Comparison of ENCODE assay signal across 12 cellular contexts in genomic region chr1:9316080-9316444, GRCh38. TPM values are rescaled to one million over a fixed set of nuclear protein-coding genes. Genes with fewer than 3 reads are reported as not detected.
DNase-seq lines count a peak whose midpoint lies in the region; FAIRE-seq and TF ChIP-seq lines count a peak whose summit lies in the region.
"Had no signal": no experiment of that assay in that cellular context is flagged by ENCODE, and none has a peak within 500 bp of the region (broad histone marks: within the 10 kb centered on the region; RNA-seq: fewer than 3 reads in every experiment).

No MANE protein-coding gene starts in this region.

- DNase-seq in GM12891 (ENCODE audit: insufficient read length, low spot score), result no peak
- DNase-seq in SJSA1 (ENCODE audit: low read depth in 1 of 2, low spot score in 2 of 2), result no peak
- DNase-seq in coronary artery (ENCODE audit: low spot score), result no peak
- peak; percentile 47 for DNase-seq in stimulated activated CD4-positive, alpha-beta T cell treated with anti-CD3 and anti-CD28 coated beads, Interleukin-1b, Interleukin-23, amount 100 ng/mL, for 48 hours
- DNase-seq in glutamatergic neuron, result no peak
- no peak for DNase-seq in kidney
- no peak for DNase-seq in OCI-M1 (lab: John Stamatoyannopoulos, UW)
- no peak for DNase-seq in medulla oblongata (ENCODE audit: extremely low spot score)
- DNase-seq: central memory CD4-positive, alpha-beta T cell; lower lobe of right lung had no signal

- TF ChIP-seq CTCF in coronary artery (IDR thresholded peaks at IDR 0.05), result no peak
- TF ChIP-seq CTCF in glutamatergic neuron (IDR thresholded peaks at IDR 0.05; ENCODE audit: partially characterized antibody, unreplicated experiment), result no peak
- TF ChIP-seq CTCF in kidney (IDR thresholded peaks at IDR 0.05; ENCODE audit: borderline replicate concordance, extremely low read depth, insufficient read depth), result no peak

- FAIRE-seq in GM12891 (lab: Jason Lieb, UNC), result peak; percentile 5
- no peak for FAIRE-seq in kidney (lab: Jason Lieb, UNC)
- FAIRE-seq: D721Med had no signal

- H3K9me3 Mint-ChIP-seq in glutamatergic neuron (ENCODE audit: unreplicated experiment), result peaks cover 6% of the 10 kb centered on the region
- H3K9me3 Mint-ChIP-seq: IgD-negative memory B cell had no signal

- no peak for TF ChIP-seq POLR2A in GM12891 (IDR thresholded peaks at IDR 0.05; ENCODE audit: low read depth, low read length)

- H3K4me1 ChIP-seq in SJSA1 (replicated peaks) (peaks cover 67% of the 10 kb centered on the region), kidney (ENCODE audit: control insufficient read depth in 1 of 2, insufficient read depth in 1 of 2, low read depth in 1 of 2, low read length in 2 of 2) (peaks cover 0 to 21% of the 10 kb centered on the region in 2 donors)

- no peak overlapping the region for H3K27ac Mint-ChIP-seq in glutamatergic neuron (ENCODE audit: unreplicated experiment)
- H3K27ac Mint-ChIP-seq: IgD-negative memory B cell had no signal

- H3K9ac ChIP-seq in kidney (ENCODE audit: low read length in 2 of 2), result no peak overlapping the region

- H3K36me3 Mint-ChIP-seq in glutamatergic neuron (ENCODE audit: unreplicated experiment), result no peaks in the 10 kb centered on the region

- H3K9me3 ChIP-seq in SJSA1 (replicated peaks) (no peaks in the 10 kb centered on the region), kidney (ENCODE audit: control insufficient read depth in 1 of 2, low read length in 2 of 2) (no peaks in the 10 kb centered on the region)
- H3K9me3 ChIP-seq: lower lobe of right lung had no signal

- no peak overlapping the region for H3K4me3 ChIP-seq in SJSA1
- H3K4me3 ChIP-seq in coronary artery, result peak overlapping the region; percentile 25
- H3K4me3 ChIP-seq in kidney (ENCODE audit: low read length in 2 of 2), result no peak overlapping the region
- H3K4me3 ChIP-seq: lower lobe of right lung had no signal

- no peak overlapping the region for H3K4me3 Mint-ChIP-seq in glutamatergic neuron (ENCODE audit: unreplicated experiment)

- H3K27ac ChIP-seq in SJSA1 (peak overlapping the region; percentile 83), coronary artery (peak overlapping the region; percentile 4 to 71), kidney (ENCODE audit: low read depth in 2 of 2, low read length in 2 of 2) (no peak overlapping the region)
- H3K27ac ChIP-seq: lower lobe of right lung had no signal

- intact Hi-C loops in kidney (cut with DNase I), result no loop called here

- H3K27me3 ChIP-seq in SJSA1 (replicated peaks), result no peaks in the 10 kb centered on the region

- peaks cover 28% of the 10 kb centered on the region for H3K36me3 ChIP-seq in SJSA1
- peaks cover 0 to 3% of the 10 kb centered on the region in 2 donors for H3K36me3 ChIP-seq in kidney (ENCODE audit: control insufficient read depth in 1 of 2, insufficient read depth in 2 of 2, low read length in 2 of 2)
- H3K36me3 ChIP-seq: lower lobe of right lung had no signal

- peaks cover 51% of the 10 kb centered on the region for H3K4me1 Mint-ChIP-seq in glutamatergic neuron (ENCODE audit: low read depth, unreplicated experiment)

- H3K27me3 Mint-ChIP-seq in glutamatergic neuron (ENCODE audit: unreplicated experiment), result peaks cover 11% of the 10 kb centered on the region
- H3K27me3 Mint-ChIP-seq: IgD-negative memory B cell had no signal

TF ChIP-seq in GM12891, 5 proteins besides CTCF, POLR2A, EP300 and RAD21:
- TF ChIP-seq TAF1 (IDR thresholded peaks at IDR 0.05; ENCODE audit: low read depth, low read length) (no peak), SPI1 (IDR thresholded peaks at IDR 0.05; ENCODE audit: low read depth, low read length) (no peak), POLR2AphosphoS5 (IDR thresholded peaks at IDR 0.05; ENCODE audit: low read depth, low read length) (no peak), PAX5 (IDR thresholded peaks at IDR 0.05; ENCODE audit: insufficient read depth, low read length, severe bottlenecking) (no peak)
TF ChIP-seq in GM12891: peak in this region for 0.

RNA-seq across cellular contexts. Expression of gene SPSB1, which starts 23.4 kb away (rescaled TPM):
- 0.55 TPM for polyA plus RNA-seq in GM12891 (2012; ENCODE audit: low read depth, missing spikeins)
- 16.2 and 24.4 TPM in 2 replicates for total RNA-seq in SJSA1 (2014; rRNA removed; shearing (Covaris generic))
- 78.6 TPM for total RNA-seq in glutamatergic neuron (ENCODE audit: unreplicated experiment)
- total RNA-seq in kidney, result 25.9 TPM
- polyA plus RNA-seq in kidney (ENCODE audit: insufficient read depth, low read depth, low replicate concordance), result 12.7 TPM

Comparison
In these comparisons a context has a peak if more than half of its experiments do, and no peak if none do; other contexts are left out.
1. H3K27ac ChIP-seq: peak in SJSA1 (single experiment) and coronary artery (2 of 2); none in kidney (0 of 2).